8 cellular contexts compared by ENCODE assay signal in the genomic region with DNA sequence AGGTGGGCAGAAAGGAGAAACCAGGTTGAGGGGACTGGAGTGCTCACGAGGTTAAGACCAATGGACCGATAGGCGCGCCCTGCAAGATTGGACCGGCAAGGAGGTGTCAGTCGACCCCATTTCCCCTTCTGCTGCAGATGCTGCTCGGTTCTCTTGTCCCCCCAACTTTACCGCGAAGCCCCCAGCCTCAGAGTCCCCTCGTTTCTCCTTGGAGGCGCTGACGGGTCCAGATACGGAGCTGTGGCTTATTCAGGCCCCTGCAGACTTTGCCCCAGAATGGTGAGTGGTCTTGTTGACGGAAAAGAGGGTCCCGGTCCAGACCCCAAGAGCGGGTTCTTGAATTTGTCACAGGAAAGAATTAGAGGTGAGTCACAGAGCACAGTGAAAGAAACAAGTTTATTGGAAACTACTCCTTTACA. TPM values are rescaled to one million over a fixed set of nuclear protein-coding genes. Genes with fewer than 3 reads are reported as not detected.
DNase-seq lines count a peak whose midpoint lies in the region; ATAC-seq, FAIRE-seq and TF ChIP-seq lines count a peak whose summit lies in the region.

No MANE protein-coding gene starts in this region.

- no peak for TF ChIP-seq RAD21 in GM12878 (IDR thresholded peaks at IDR 0.05; ENCODE audit: insufficient read depth, low read depth, low read length)

- RAD21 ChIA-PET in GM12878 (lab: Charles Lee; ENCODE audit: unreplicated experiment), result interaction anchor here (0.9 kb wide), 1 partner anchor 14 kb away, joined by 6 read pairs; no protein-coding TSS in a partner anchor

- under 1% methylated on average over 15 of the region's 16 CpGs for WGBS in GM12878 (ENCODE audit: insufficient coverage, insufficient replicate concordance, low lambda C conversion rate, missing lambda C conversion rate)
- WGBS in mesodermal cell (ENCODE audit: insufficient coverage in 2 of 2), 2 experiments, result 0 to 1% methylated on average over 10 to 14 of the region's 16 CpGs

- TF ChIP-seq POLR2A in GM12878 (IDR thresholded peaks at IDR 0.05; ENCODE audit: low read depth, low read length) (no peak), GM18505 (IDR thresholded peaks at IDR 0.05; ENCODE audit: borderline replicate concordance, extremely low read depth, insufficient read depth, insufficient read length) (no peak)

- H3K4me2 ChIP-seq in GM12878 (ENCODE audit: control insufficient read depth, insufficient read depth), result peak overlapping the region; percentile 96

- H3K27ac ChIP-seq in 22Rv1 (peak overlapping the region; percentile 96), HEK293 (ENCODE audit: extremely low read depth, low read depth, low read length) (peak overlapping the region; percentile 96), GM12878 (ENCODE audit: control insufficient read depth, insufficient read depth) (peak overlapping the region; percentile 89), mesodermal cell (ENCODE audit: low read depth, low read length, severe bottlenecking) (peak overlapping the region; percentile 99)

- no TSS peak for BruUV-seq in GM12878 (replicated peaks; lab: Mats Ljungman, UMichigan)

- H3K4me1 ChIP-seq in HEK293 (ENCODE audit: control insufficient read depth, insufficient read depth, low read length) (0 out of 2 replicates have a peak, but pooled peaks cover 7% of the 10 kb centered on the region), GM12878 (ENCODE audit: control insufficient read depth, insufficient read depth, low read length) (peaks cover 4% of the 10 kb centered on the region), mesodermal cell (ENCODE audit: control insufficient read depth, insufficient read depth, low read length, poor library complexity, severe bottlenecking) (peaks cover 19% of the 10 kb centered on the region)

- POLR2A ChIA-PET in HEK293 (lab: Yijun Ruan, JAX) (interaction anchor here (1.0 kb wide), 2 partner anchors 17 to 33 kb away, joined by 3 to 6 read pairs; a partner anchor contains a TSS), GM12878 (lab: Charles Lee) (interaction anchor here (0.8 to 1.5 kb wide), 2 partner anchors 16 to 78 kb away, joined by 3 read pairs; no protein-coding TSS in a partner anchor)

- H3K4me3 ChIP-seq in HEK293 (ENCODE audit: low read depth, low read length) (peak overlapping the region; percentile 82), GM12878 (peak overlapping the region; percentile 98), mesodermal cell (ENCODE audit: extremely low read depth, insufficient read depth, low read length, poor library complexity, severe bottlenecking) (peak overlapping the region; percentile 86)

- intact Hi-C loops in GM12878 (cut with micrococcal nuclease; ENCODE audit: unreplicated experiment), result loop anchor here (1.0 to 10.0 kb wide), 2 partner anchors 71 to 238 kb away; no protein-coding TSS in a partner anchor

- H3K27me3 ChIP-seq in GM12878 (replicated peaks in 1 of 2; ENCODE audit: control insufficient read depth in 2 of 2, insufficient read depth in 2 of 2, low read length in 1 of 2), result no peaks in the 10 kb centered on the region; a peak in 1 of 4 replicates

- SMC1A ChIA-PET in GM12878 (lab: Charles Lee; ENCODE audit: uncharacterized antibody, unreplicated experiment), result interaction anchor here (0.7 kb wide), 1 partner anchor 72 kb away, joined by 3 read pairs; no protein-coding TSS in a partner anchor

- H3K9me3 ChIP-seq in HEK293 (ENCODE audit: control insufficient read depth, insufficient read depth, low read depth, low read length) (no peaks in the 10 kb centered on the region), GM12878 (replicated peaks; ENCODE audit: control insufficient read depth, insufficient read depth, low read length) (no peaks in the 10 kb centered on the region), mesodermal cell (ENCODE audit: control insufficient read depth, low read length) (no peaks in the 10 kb centered on the region)

- H3K36me3 ChIP-seq in HEK293 (ENCODE audit: control insufficient read depth in 2 of 2, insufficient read depth in 1 of 2, low read length in 2 of 2) (peaks cover 0 to 15% of the 10 kb centered on the region in 2 experiments; a peak in 2 of 3 replicates), GM12878 (ENCODE audit: control insufficient read depth in 2 of 2, insufficient read depth in 2 of 2, low read length in 1 of 2) (peaks cover 0 to 1% of the 10 kb centered on the region in 2 experiments; a peak in 2 of 4 replicates), mesodermal cell (ENCODE audit: control insufficient read depth, insufficient read depth, low read length) (peaks cover 31% of the 10 kb centered on the region)

- DNase-seq in GM12878 (ENCODE audit: low read depth, low spot score) (no peak), NCI-H524 treated with DMSO at 0.1 percent for 48 hours (lab: John Stamatoyannopoulos, UW) (no peak)
- DNase-seq in stimulated activated CD4-positive, alpha-beta T cell treated with anti-CD3 and anti-CD28 coated beads, Interleukin-2, amount 100 ng/mL, for 24 hours, result no peak

- TF ChIP-seq CTCF in 22Rv1 (IDR thresholded peaks at IDR 0.05) (no peak), HEK293 (tag by site-specific recombination; IDR thresholded peaks at IDR 0.05) (no peak), GM12878 (IDR thresholded peaks at IDR 0.05 in 2 of 3, conservative IDR thresholded peaks at IDR 0.05 in 1 of 3; ENCODE audit: control insufficient read depth in 2 of 3, extremely low read depth in 1 of 3, insufficient read depth in 1 of 3, low read depth in 3 of 3, low read length in 3 of 3) (no peak)

- peaks cover 7% of the 10 kb centered on the region for H3K79me2 ChIP-seq in GM12878 (ENCODE audit: control insufficient read depth, insufficient read depth, low read length)

- CTCF ChIA-PET in HEK293 (lab: Yijun Ruan, JAX) (interaction anchor here (1.0 kb wide), 2 partner anchors 72 to 79 kb away, joined by 4 to 6 read pairs; no protein-coding TSS in a partner anchor), GM12878 (lab: Yijun Ruan, JAX) (interaction anchor here (1.1 to 1.3 kb wide), 2 partner anchors 24 to 71 kb away, joined by 3 to 4 read pairs; no protein-coding TSS in a partner anchor)

- FAIRE-seq in GM12878 (lab: Jason Lieb, UNC), result no peak

- ATAC-seq in GM12878 (no peak), GM18505 (IDR thresholded peaks at IDR 0.05; ENCODE audit: unreplicated experiment) (no peak), HG02885 (IDR thresholded peaks at IDR 0.05; ENCODE audit: poor library complexity, unreplicated experiment) (no peak)

- no peak for TF ChIP-seq EP300 in GM12878 (IDR thresholded peaks at IDR 0.05; ENCODE audit: borderline replicate concordance in 1 of 2, control insufficient read depth in 1 of 2, low read depth in 2 of 2, low read length in 2 of 2)

- H4K20me1 ChIP-seq in GM12878 (ENCODE audit: control insufficient read depth, insufficient read depth), result no peaks in the 10 kb centered on the region

- H2AFZ ChIP-seq in GM12878 (ENCODE audit: control insufficient read depth, low read depth, low read length), result peak overlapping the region; percentile 95

- H3K9ac ChIP-seq in GM12878 (ENCODE audit: control insufficient read depth, insufficient read depth, low read length), result peak overlapping the region; percentile 76

- in situ Hi-C loops in GM12878 (cut with MboI), result no loop called here

RNA-seq across cellular contexts. Expression of a gene that starts 0.5 kb away (rescaled TPM):
- total RNA-seq in GM12878 (2013; cell fraction: nucleolus; rRNA removed), result 2.6 and 3.9 TPM in 2 replicates
- total RNA-seq in GM12878 (2014; rRNA removed) (18.4 and 30.9 TPM in 2 replicates), GM12878 (2014; rRNA removed; fragmentation: Illumina TruSeq; extraction: Trizol) (19.5 and 23.2 TPM in 2 replicates), GM12878 (2021) (18.8 TPM in 2 replicates)
- 1.3 TPM for polyA plus RNA-seq in GM12878 (2011; ENCODE audit: low read depth)
- polyA plus RNA-seq in GM12878 (2011; rRNA removed) (3.1 and 5.0 TPM in 2 replicates), GM12878 (2014; fragmentation: Illumina TruSeq; extraction: Trizol) (13.3 and 22.1 TPM in 2 replicates), GM12878 (2014; fragmentation: Nextera tagmentation; extraction: Ambion mirVana) (1 to 10 TPM; 2.0 to 5.4 TPM), GM12878 (2014; rRNA removed) (17.4 and 24.4 TPM in 2 replicates), GM12878 (2016; fragmentation: Nextera tagmentation; extraction: Ambion mirVana) (10 to 100 TPM; 23.2 to 24.3 TPM)
- polyA plus RNA-seq in GM12878 (2011; cell fraction: cytosol; rRNA removed), result 5.4 and 6.9 TPM in 2 replicates
- polyA plus RNA-seq in GM12878 (2011; cell fraction: nucleus; rRNA removed), result 2.1 and 4.8 TPM in 2 replicates
- 3.3 and 4.2 TPM in 2 replicates for polyA plus RNA-seq in GM12878 (2012)
- polyA minus RNA-seq in GM12878 (2011; rRNA and poly(A)+ RNA removed), result 2.6 and 3.6 TPM in 2 replicates
- 4.0 and 6.8 TPM in 2 replicates for polyA minus RNA-seq in GM12878 (2011; cell fraction: cytosol; rRNA and poly(A)+ RNA removed)
- polyA minus RNA-seq in GM12878 (2011; cell fraction: nucleus; rRNA and poly(A)+ RNA removed), result 1.3 and 3.3 TPM in 2 replicates
- 5.2 TPM for polyA plus RNA-seq in mesodermal cell (2013, experiment 1 of 2)
- polyA plus RNA-seq in mesodermal cell (2013, experiment 2 of 2), result 4.6 TPM

RNA-seq across cellular contexts. Expression of a gene that starts 2.1 kb away (rescaled TPM):
- total RNA-seq in GM12878 (2013; cell fraction: nucleolus; rRNA removed), result 34.6 and 46.1 TPM in 2 replicates
- total RNA-seq in GM12878 (2014; rRNA removed), result 1.8 and 2.5 TPM in 2 replicates
- 1.2 and 1.3 TPM in 2 replicates for total RNA-seq in GM12878 (2014; rRNA removed; fragmentation: Illumina TruSeq; extraction: Trizol)
- 10.0 and 11.0 TPM in 2 replicates for total RNA-seq in GM12878 (2021)
- polyA plus RNA-seq in GM12878 (2011; ENCODE audit: low read depth), result 15.1 TPM
- 2.3 and 2.4 TPM in 2 replicates for polyA plus RNA-seq in GM12878 (2011; rRNA removed)
- 3.5 and 3.6 TPM in 2 replicates for polyA plus RNA-seq in GM12878 (2011; cell fraction: cytosol; rRNA removed)
- polyA plus RNA-seq in GM12878 (2011; cell fraction: nucleus; rRNA removed), result 15.1 and 17.8 TPM in 2 replicates
- 23.7 and 26.2 TPM in 2 replicates for polyA plus RNA-seq in GM12878 (2012)
- 3.0 and 3.3 TPM in 2 replicates for polyA plus RNA-seq in GM12878 (2014; fragmentation: Illumina TruSeq; extraction: Trizol)
- 1 to 10 TPM in 1 of 2 experiments, under 1 TPM in 1; 0.40 to 1.9 TPM for polyA plus RNA-seq in GM12878 (2014; fragmentation: Nextera tagmentation; extraction: Ambion mirVana)
- 4.4 and 4.7 TPM in 2 replicates for polyA plus RNA-seq in GM12878 (2014; rRNA removed)
- polyA plus RNA-seq in GM12878 (2016; fragmentation: Nextera tagmentation; extraction: Ambion mirVana), result 1 to 10 TPM; 2.4 to 2.6 TPM
- 2.3 and 4.3 TPM in 2 replicates for polyA minus RNA-seq in GM12878 (2011; rRNA and poly(A)+ RNA removed)
- polyA minus RNA-seq in GM12878 (2011; cell fraction: cytosol; rRNA and poly(A)+ RNA removed), result 2.5 and 4.3 TPM in 2 replicates
- 3.1 and 4.4 TPM in 2 replicates for polyA minus RNA-seq in GM12878 (2011; cell fraction: nucleus; rRNA and poly(A)+ RNA removed)
- 32.4 TPM for polyA plus RNA-seq in mesodermal cell (2013, experiment 1 of 2)
- 27.7 TPM for polyA plus RNA-seq in mesodermal cell (2013, experiment 2 of 2)

RNA-seq across cellular contexts. Expression of a gene that starts 16.8 kb away (rescaled TPM):
- 59.3 and 59.4 TPM in 2 replicates for total RNA-seq in GM12878 (2013; cell fraction: nucleolus; rRNA removed)
- total RNA-seq in GM12878 (2014; rRNA removed) (74.7 and 82.6 TPM in 2 replicates), GM12878 (2014; rRNA removed; fragmentation: Illumina TruSeq; extraction: Trizol) (45.4 and 57.2 TPM in 2 replicates), GM12878 (2021) (70.1 and 75.3 TPM in 2 replicates)
- polyA plus RNA-seq in GM12878 (2011; ENCODE audit: low read depth), result 161 TPM
- polyA plus RNA-seq in GM12878 (2011; rRNA removed) (36.8 and 65.0 TPM in 2 replicates), GM12878 (2014; fragmentation: Illumina TruSeq; extraction: Trizol) (23.1 and 52.0 TPM in 2 replicates), GM12878 (2014; fragmentation: Nextera tagmentation; extraction: Ambion mirVana) (10 to 100 TPM; 14.7 to 36.8 TPM), GM12878 (2014; rRNA removed) (104 and 113 TPM in 2 replicates), GM12878 (2016; fragmentation: Nextera tagmentation; extraction: Ambion mirVana) (10 to 100 TPM; 54.2 to 66.8 TPM)
- 105 and 127 TPM in 2 replicates for polyA plus RNA-seq in GM12878 (2011; cell fraction: cytosol; rRNA removed)
- 101 and 105 TPM in 2 replicates for polyA plus RNA-seq in GM12878 (2011; cell fraction: nucleus; rRNA removed)
- polyA plus RNA-seq in GM12878 (2012), result 49.9 and 53.1 TPM in 2 replicates
- 51.6 and 101 TPM in 2 replicates for polyA minus RNA-seq in GM12878 (2011; rRNA and poly(A)+ RNA removed)
- polyA minus RNA-seq in GM12878 (2011; cell fraction: cytosol; rRNA and poly(A)+ RNA removed), result 45.3 and 49.4 TPM in 2 replicates
- 28.0 and 31.4 TPM in 2 replicates for polyA minus RNA-seq in GM12878 (2011; cell fraction: nucleus; rRNA and poly(A)+ RNA removed)
- polyA plus RNA-seq in mesodermal cell (2013, experiment 1 of 2), result 112 TPM
- polyA plus RNA-seq in mesodermal cell (2013, experiment 2 of 2), result 94.3 TPM

RNA-seq across cellular contexts. Expression of a gene that starts 36.6 kb away (rescaled TPM):
- 19.5 and 22.8 TPM in 2 replicates for total RNA-seq in GM12878 (2013; cell fraction: nucleolus; rRNA removed)
- 16.9 and 18.8 TPM in 2 replicates for total RNA-seq in GM12878 (2014; rRNA removed)
- 7.5 and 7.7 TPM in 2 replicates for total RNA-seq in GM12878 (2014; rRNA removed; fragmentation: Illumina TruSeq; extraction: Trizol)
- total RNA-seq in GM12878 (2021), result 38.7 and 40.1 TPM in 2 replicates
- 8.8 TPM for polyA plus RNA-seq in GM12878 (2011; ENCODE audit: low read depth)
- polyA plus RNA-seq in GM12878 (2011; rRNA removed), result 7.4 and 27.2 TPM in 2 replicates
- 16.8 and 18.1 TPM in 2 replicates for polyA plus RNA-seq in GM12878 (2011; cell fraction: cytosol; rRNA removed)
- 73.9 and 87.0 TPM in 2 replicates for polyA plus RNA-seq in GM12878 (2011; cell fraction: nucleus; rRNA removed)
- 25.0 and 25.7 TPM in 2 replicates for polyA plus RNA-seq in GM12878 (2012)
- 7.6 and 20.5 TPM in 2 replicates for polyA plus RNA-seq in GM12878 (2014; fragmentation: Illumina TruSeq; extraction: Trizol)
- polyA plus RNA-seq in GM12878 (2014; fragmentation: Nextera tagmentation; extraction: Ambion mirVana), result 1 to 10 TPM; 1.3 to 2.4 TPM
- 20.6 and 24.9 TPM in 2 replicates for polyA plus RNA-seq in GM12878 (2014; rRNA removed)
- 10 to 100 TPM in 1 of 2 experiments, 1 to 10 TPM in 1; 9.8 to 12.5 TPM for polyA plus RNA-seq in GM12878 (2016; fragmentation: Nextera tagmentation; extraction: Ambion mirVana)
- polyA minus RNA-seq in GM12878 (2011; rRNA and poly(A)+ RNA removed), result 25.1 and 39.2 TPM in 2 replicates
- polyA minus RNA-seq in GM12878 (2011; cell fraction: cytosol; rRNA and poly(A)+ RNA removed), result 9.8 and 10.8 TPM in 2 replicates
- polyA minus RNA-seq in GM12878 (2011; cell fraction: nucleus; rRNA and poly(A)+ RNA removed), result 16.8 and 27.8 TPM in 2 replicates
- 45.0 TPM for polyA plus RNA-seq in mesodermal cell (2013, experiment 1 of 2)
- 40.2 TPM for polyA plus RNA-seq in mesodermal cell (2013, experiment 2 of 2)
